Comparison of ENCODE assay signal across 8 cellular contexts in the genomic region with DNA sequence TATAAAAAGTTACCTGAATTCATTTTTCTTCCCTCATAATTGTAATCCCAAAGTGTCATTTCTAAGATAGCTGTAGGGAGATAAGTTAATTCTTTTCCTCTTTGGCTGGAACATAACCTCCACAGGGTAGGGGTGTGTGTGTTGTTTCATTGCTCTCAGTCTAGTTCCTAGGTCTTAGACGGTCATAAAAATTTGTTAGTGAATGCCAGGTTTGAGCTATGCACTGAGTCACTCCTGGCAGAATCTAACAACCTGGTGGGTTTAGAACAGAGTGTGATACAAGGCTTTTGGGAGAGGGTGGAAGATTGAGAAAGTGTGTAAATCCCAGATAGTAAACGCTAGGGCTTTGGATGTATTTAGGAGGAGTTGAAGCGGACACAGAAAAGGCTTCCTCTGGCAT. TPM values are rescaled to one million over a fixed set of nuclear protein-coding genes. Genes with fewer than 3 reads are reported as not detected.
DNase-seq lines count a peak whose midpoint lies in the region; ATAC-seq and TF ChIP-seq lines count a peak whose summit lies in the region.

No MANE protein-coding gene starts in this region.

- ATAC-seq in thoracic aorta (ENCODE audit: insufficient number of reproducible peaks, low FRiP score, low read depth) (no peak), HG03108 (IDR thresholded peaks at IDR 0.05; ENCODE audit: unreplicated experiment) (no peak), GM21825 (IDR thresholded peaks at IDR 0.05; ENCODE audit: unreplicated experiment) (no peak)

- H3K36me3 Mint-ChIP-seq in activated T-cell treated with anti-CD3 and anti-CD28 coated beads, Interleukin-2, amount 50 U/mL, for 24 hours (ENCODE audit: low read depth) = peaks cover 64% of the 10 kb centered on the region
- peaks cover 6% of the 10 kb centered on the region for H3K36me3 Mint-ChIP-seq in activated naive CD8-positive, alpha-beta T cell

- no peaks in the 10 kb centered on the region for H3K9me3 ChIP-seq in thoracic aorta

- no peaks in the 10 kb centered on the region for H3K27me3 ChIP-seq in thoracic aorta (replicated peaks; ENCODE audit: insufficient read depth)

- H3K4me3 ChIP-seq in thoracic aorta = peak overlapping the region; percentile 85

- peaks cover 28% of the 10 kb centered on the region for H3K4me1 Mint-ChIP-seq in activated T-cell treated with anti-CD3 and anti-CD28 coated beads, Interleukin-2, amount 50 U/mL, for 24 hours (ENCODE audit: low read depth)
- H3K4me1 Mint-ChIP-seq in activated naive CD8-positive, alpha-beta T cell (ENCODE audit: low read depth) = peaks cover 18% of the 10 kb centered on the region

- TF ChIP-seq CTCF in thoracic aorta (IDR thresholded peaks at IDR 0.05) = no peak
- no peak for TF ChIP-seq CTCF in GM13976 (IDR thresholded peaks at IDR 0.05; ENCODE audit: borderline replicate concordance, control extremely low read depth, extremely low read depth, insufficient read depth, missing control alignments)

- H3K36me3 ChIP-seq in thoracic aorta = peaks cover 9% of the 10 kb centered on the region

- H3K27ac Mint-ChIP-seq in activated T-cell treated with anti-CD3 and anti-CD28 coated beads, Interleukin-2, amount 50 U/mL, for 24 hours = peak overlapping the region; percentile 95
- peak overlapping the region; percentile 91 for H3K27ac Mint-ChIP-seq in activated naive CD8-positive, alpha-beta T cell

- in situ Hi-C loops in GM13976 (cut with MboI; ENCODE audit: low sequenced_read_pairs, unreplicated experiment) = no loop called here

- no peak for DNase-seq in activated T-cell treated with anti-CD3 and anti-CD28 coated beads, Interleukin-2, amount 50 U/mL, for 24 hours
- DNase-seq in activated T-cell treated with anti-CD3 and anti-CD28 coated beads, Interleukin-2, amount 50 U/mL, for 1 hour = no peak
- DNase-seq in kidney glomerular epithelial cell (lab: John Stamatoyannopoulos, UW) = peak; percentile 28
- DNase-seq in thoracic aorta (ENCODE audit: low spot score) = no peak
- no peak for DNase-seq in GM13976 (ENCODE audit: low spot score)

- no peaks in the 10 kb centered on the region for H3K9me3 Mint-ChIP-seq in activated T-cell treated with anti-CD3 and anti-CD28 coated beads, Interleukin-2, amount 50 U/mL, for 24 hours
- no peaks in the 10 kb centered on the region for H3K9me3 Mint-ChIP-seq in activated naive CD8-positive, alpha-beta T cell (ENCODE audit: low read depth)

- H3K27ac ChIP-seq in thoracic aorta = peak overlapping the region; percentile 77 to 88

- H3K4me3 Mint-ChIP-seq in activated T-cell treated with anti-CD3 and anti-CD28 coated beads, Interleukin-2, amount 50 U/mL, for 24 hours = peak overlapping the region; percentile 92
- peak overlapping the region; percentile 89 for H3K4me3 Mint-ChIP-seq in activated naive CD8-positive, alpha-beta T cell

- peaks cover 3 to 15% of the 10 kb centered on the region in 2 donors for H3K4me1 ChIP-seq in thoracic aorta (ENCODE audit: control insufficient read depth in 1 of 2, low read depth in 2 of 2)

- H3K27me3 Mint-ChIP-seq in activated T-cell treated with anti-CD3 and anti-CD28 coated beads, Interleukin-2, amount 50 U/mL, for 24 hours = no peaks in the 10 kb centered on the region
- no peaks in the 10 kb centered on the region for H3K27me3 Mint-ChIP-seq in activated naive CD8-positive, alpha-beta T cell

RNA-seq across cellular contexts. Expression of gene PHKG2, which starts 0.9 kb away (rescaled TPM):
- 10 to 100 TPM; 25.6 to 26.4 TPM for total RNA-seq in thoracic aorta

RNA-seq across cellular contexts. Expression of gene CFAP119, which starts 14.5 kb away (rescaled TPM):
- total RNA-seq in thoracic aorta = 1 to 10 TPM in 1 of 2 donors, under 1 TPM in 1; 0.27 to 1.2 TPM

RNA-seq across cellular contexts. Expression of gene RNF40, which starts 14.8 kb away (rescaled TPM):
- 100 to 1,000 TPM; 109 to 112 TPM for total RNA-seq in thoracic aorta

RNA-seq across cellular contexts. Expression of gene ZNF629, which starts 39.7 kb away (rescaled TPM):
- total RNA-seq in thoracic aorta = 10 to 100 TPM; 10.7 to 18.8 TPM

RNA-seq across cellular contexts. Expression of gene SRCAP, which starts 48.4 kb away (rescaled TPM):
- total RNA-seq in thoracic aorta = 10 to 100 TPM; 39.9 to 86.1 TPM
